ENCODE assay signal across 17 cellular contexts in the genomic region with DNA sequence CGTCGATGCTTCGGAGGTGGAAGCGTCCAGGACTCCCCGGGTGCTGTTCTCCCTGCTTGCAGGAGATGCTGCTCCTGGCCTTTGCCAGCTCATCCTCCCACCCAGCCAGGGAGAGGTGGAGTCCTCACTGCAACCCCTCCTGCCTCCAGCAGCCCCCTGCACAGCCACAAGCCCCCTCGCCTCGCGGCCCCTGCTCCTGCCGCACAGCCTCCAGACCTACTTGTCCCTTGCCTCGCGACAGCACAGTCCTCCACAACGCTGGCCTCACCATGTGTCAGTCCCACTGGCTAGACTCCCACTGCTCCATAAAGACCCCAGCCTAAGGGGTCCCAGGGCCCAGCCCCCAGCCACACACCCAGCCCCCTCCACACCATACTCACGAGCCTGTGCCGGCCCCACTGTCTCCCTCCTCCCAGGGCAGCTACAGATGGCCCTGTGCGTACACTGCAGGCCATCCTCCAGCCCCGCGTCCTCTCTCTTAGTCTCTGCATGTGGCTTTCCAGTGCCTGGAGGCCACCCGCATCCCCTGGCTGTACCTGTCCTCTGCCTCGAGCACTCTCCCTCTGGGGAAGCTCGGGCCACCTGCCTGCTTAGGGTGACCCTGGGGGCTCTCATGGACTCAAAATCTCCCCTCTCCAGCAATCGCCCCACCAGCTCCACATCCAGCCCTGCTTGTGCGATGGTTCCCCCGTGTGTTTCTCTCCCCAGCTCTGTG.
"Had no signal": no experiment of that assay in that cellular context is flagged by ENCODE, and none has a peak within 500 bp of the region (broad histone marks: within the 10 kb centered on the region; RNA-seq: fewer than 3 reads in every experiment).

No MANE protein-coding gene starts in this region.

- DNase-seq: activated CD4-positive, alpha-beta T cell treated with anti-CD3 and anti-CD28 coated beads, Interleukin-2, amount 10 ng/mL, durations not matched to agents 7 days and 5 days; activated CD4-positive, CD25-positive, alpha-beta regulatory T cell treated with anti-CD3 and anti-CD28 coated beads, Interleukin-2, amount 50 U/mL, for 72 hours; activated gamma-delta T cell treated with Interleukin-2 at 50 U/mL for 16 hours; activated T-cell treated with anti-CD3 and anti-CD28 coated beads, Interleukin-2, amount 50 U/mL, for 1 hour; anterior cingulate cortex; body of pancreas; effector CD4-positive, alpha-beta T cell; erythroblast; foreskin keratinocyte; left colon; spleen; stimulated activated CD4-positive, alpha-beta T cell treated with anti-CD3 and anti-CD28 coated beads, Interleukin-4, amount 100 ng/mL, for 1 hour; stimulated activated naive CD4-positive, alpha-beta T cell had no signal

- H3K9me3 ChIP-seq: body of pancreas, spleen, thoracic aorta had no signal

- H3K9me3 Mint-ChIP-seq: activated CD4-positive, alpha-beta T cell treated with anti-CD3 and anti-CD28 coated beads, Interleukin-2, amount 10 ng/mL, durations not matched to agents 7 days and 5 days; activated naive CD4-positive, alpha-beta T cell treated with anti-CD3 and anti-CD28 coated beads, Interleukin-2, amount 50 U/mL, for 24 hours had no signal

- H3K4me3 ChIP-seq: body of pancreas, spleen, thoracic aorta had no signal

- ATAC-seq: body of pancreas, foreskin keratinocyte, left colon had no signal

- H3K4me1 Mint-ChIP-seq: activated CD4-positive, alpha-beta T cell treated with anti-CD3 and anti-CD28 coated beads, Interleukin-2, amount 10 ng/mL, durations not matched to agents 7 days and 5 days; activated naive CD4-positive, alpha-beta T cell treated with anti-CD3 and anti-CD28 coated beads, Interleukin-2, amount 50 U/mL, for 24 hours; memory B cell had no signal

- H3K36me3 ChIP-seq: spleen, thoracic aorta had no signal

- H3K4me1 ChIP-seq: body of pancreas, spleen had no signal

- H3K27me3 ChIP-seq: body of pancreas, foreskin keratinocyte had no signal

- H3K36me3 Mint-ChIP-seq: activated naive CD4-positive, alpha-beta T cell treated with anti-CD3 and anti-CD28 coated beads, Interleukin-2, amount 50 U/mL, for 24 hours had no signal

- H3K27me3 Mint-ChIP-seq: activated naive CD4-positive, alpha-beta T cell treated with anti-CD3 and anti-CD28 coated beads, Interleukin-2, amount 50 U/mL, for 24 hours had no signal

- H3K4me3 Mint-ChIP-seq: activated CD4-positive, alpha-beta T cell treated with anti-CD3 and anti-CD28 coated beads, Interleukin-2, amount 10 ng/mL, durations not matched to agents 7 days and 5 days; activated naive CD4-positive, alpha-beta T cell treated with anti-CD3 and anti-CD28 coated beads, Interleukin-2, amount 50 U/mL, for 24 hours; memory B cell had no signal

- H3K27ac Mint-ChIP-seq: activated CD4-positive, alpha-beta T cell treated with anti-CD3 and anti-CD28 coated beads, Interleukin-2, amount 10 ng/mL, durations not matched to agents 7 days and 5 days; activated naive CD4-positive, alpha-beta T cell treated with anti-CD3 and anti-CD28 coated beads, Interleukin-2, amount 50 U/mL, for 24 hours; memory B cell; progenitor cell of endocrine pancreas had no signal

- H3K27ac ChIP-seq: body of pancreas, foreskin keratinocyte, spleen, thoracic aorta had no signal
